ENCODE assay signal across 27 cellular contexts in genomic region chr2:218086493-218086892, GRCh38. TPM values are rescaled to one million over a fixed set of nuclear protein-coding genes. Genes with fewer than 3 reads are reported as not detected.
DNase-seq lines count a peak whose midpoint lies in the region; ATAC-seq, FAIRE-seq and TF ChIP-seq lines count a peak whose summit lies in the region.
"Had no signal": no experiment of that assay in that cellular context is flagged by ENCODE, and none has a peak within 500 bp of the region (broad histone marks: within the 10 kb centered on the region; RNA-seq: fewer than 3 reads in every experiment).

No MANE protein-coding gene starts in this region.

- H3K27me3 Mint-ChIP-seq in dendritic cell treated with granulocyte-macrophage colony-stimulating factor and Interleukin-4, amounts not matched to agents 40 ng/mL and 50 ng/mL, for 4 days, result no peaks in the 10 kb centered on the region

- no peak overlapping the region for H3K4me3 ChIP-seq in lower leg skin (ENCODE audit: low read depth, poor library complexity, severe bottlenecking)
- H3K4me3 ChIP-seq: A549; BLaER1 treated with 17β-estradiol and CSF1 and Interleukin-3, amounts not matched to agents 10 nM and 100 nM; GM12878 had no signal

- no peak for TF ChIP-seq CTCF in lower leg skin (IDR thresholded peaks at IDR 0.05)

- DNase-seq in CD1c-positive myeloid dendritic cell (ENCODE audit: extremely low spot score), result peak; percentile 92
- DNase-seq in amniotic epithelial cell (ENCODE audit: low read depth), result peak; percentile 36
- no peak for DNase-seq in Right ventricle myocardium superior
- DNase-seq in frontal cortex (ENCODE audit: low spot score in 2 of 2), result no peak
- no peak for DNase-seq in lower leg skin (ENCODE audit: low spot score in 2 of 2)
- DNase-seq: AML-193; CD4-positive, alpha-beta memory T cell; CD4-positive, CD25-positive, alpha-beta regulatory T cell; CD8-positive, alpha-beta memory T cell; COR-L47; DMS 273 treated with DMSO at 0.1 percent for 48 hours; DMS153; DMS53; DMS79; DND-41; EL; GDM1 had no signal

- intact Hi-C loops in dendritic cell treated with granulocyte-macrophage colony-stimulating factor and Interleukin-4, amounts not matched to agents 40 ng/mL and 50 ng/mL, for 4 days (cut with micrococcal nuclease), result loop anchor here (10.0 kb wide), 1 partner anchor 78 kb away; the partner anchor contains the start of gene CXCR1
- intact Hi-C loops in Right ventricle myocardium superior (cut with DNase I), result no loop called here
- intact Hi-C loops in lower leg skin (cut with DNase I; ENCODE audit: low total_unique reads), result no loop called here

- peak overlapping the region; percentile 31 for H3K4me3 Mint-ChIP-seq in dendritic cell treated with granulocyte-macrophage colony-stimulating factor and Interleukin-4, amounts not matched to agents 40 ng/mL and 50 ng/mL, for 4 days
- H3K4me3 Mint-ChIP-seq: B cell; CD4-positive, alpha-beta memory T cell; CD4-positive, CD25-positive, alpha-beta regulatory T cell; CD8-positive, alpha-beta memory T cell had no signal

- H3K9me3 Mint-ChIP-seq in dendritic cell treated with granulocyte-macrophage colony-stimulating factor and Interleukin-4, amounts not matched to agents 40 ng/mL and 50 ng/mL, for 4 days, result peaks cover 10% of the 10 kb centered on the region

- FAIRE-seq in frontal cortex (lab: Jason Lieb, UNC), result no peak
- FAIRE-seq: A549, GM12878, GM12892, GM18507 had no signal

- TF ChIP-seq POLR2A in lower leg skin (IDR thresholded peaks at IDR 0.05), result no peak

- ATAC-seq in Right ventricle myocardium superior (ENCODE audit: poor library complexity), result no peak
- ATAC-seq: A549, GM12878 had no signal

- H3K4me1 Mint-ChIP-seq in dendritic cell treated with granulocyte-macrophage colony-stimulating factor and Interleukin-4, amounts not matched to agents 40 ng/mL and 50 ng/mL, for 4 days (ENCODE audit: low read depth), result peaks cover 81% of the 10 kb centered on the region
- H3K4me1 Mint-ChIP-seq: B cell; CD4-positive, alpha-beta memory T cell; CD4-positive, CD25-positive, alpha-beta regulatory T cell; CD8-positive, alpha-beta memory T cell had no signal

- peak overlapping the region; percentile 85 for H3K27ac Mint-ChIP-seq in dendritic cell treated with granulocyte-macrophage colony-stimulating factor and Interleukin-4, amounts not matched to agents 40 ng/mL and 50 ng/mL, for 4 days
- H3K27ac Mint-ChIP-seq: B cell; CD4-positive, CD25-positive, alpha-beta regulatory T cell had no signal

- H3K36me3 Mint-ChIP-seq in dendritic cell treated with granulocyte-macrophage colony-stimulating factor and Interleukin-4, amounts not matched to agents 40 ng/mL and 50 ng/mL, for 4 days (ENCODE audit: low read depth), result peaks cover 55% of the 10 kb centered on the region
- H3K36me3 Mint-ChIP-seq: CD4-positive, CD25-positive, alpha-beta regulatory T cell had no signal

RNA-seq across cellular contexts. Expression of gene RUFY4, which starts 17.4 kb away (rescaled TPM):
- total RNA-seq in Right ventricle myocardium superior, result not detected
- not detected for total RNA-seq in frontal cortex
- not detected for total RNA-seq in lower leg skin
- total RNA-seq: A172; B cell; CD8-positive, alpha-beta memory T cell; Daoy; G401 had no signal

RNA-seq across cellular contexts. Expression of gene CXCR2, which starts 39.3 kb away (rescaled TPM):
- 0.89 TPM for total RNA-seq in Right ventricle myocardium superior
- total RNA-seq in frontal cortex, result under 0.01 TPM
- 1 to 10 TPM; 1.7 to 2.8 (median 1.8) TPM for total RNA-seq in lower leg skin
- total RNA-seq: A172; B cell; CD4-positive, alpha-beta memory T cell; CD4-positive, CD25-positive, alpha-beta regulatory T cell; CD8-positive, alpha-beta memory T cell; Daoy; G401 had no signal

Comparison
In these comparisons a context has a peak if more than half of its experiments do, and no peak if none do; other contexts are left out.
1. DNase-seq: peak in CD1c-positive myeloid dendritic cell (single experiment) and amniotic epithelial cell (single experiment); none in Right ventricle myocardium superior (single experiment), frontal cortex (0 of 2) and lower leg skin (0 of 2).